In the genomic region with DNA sequence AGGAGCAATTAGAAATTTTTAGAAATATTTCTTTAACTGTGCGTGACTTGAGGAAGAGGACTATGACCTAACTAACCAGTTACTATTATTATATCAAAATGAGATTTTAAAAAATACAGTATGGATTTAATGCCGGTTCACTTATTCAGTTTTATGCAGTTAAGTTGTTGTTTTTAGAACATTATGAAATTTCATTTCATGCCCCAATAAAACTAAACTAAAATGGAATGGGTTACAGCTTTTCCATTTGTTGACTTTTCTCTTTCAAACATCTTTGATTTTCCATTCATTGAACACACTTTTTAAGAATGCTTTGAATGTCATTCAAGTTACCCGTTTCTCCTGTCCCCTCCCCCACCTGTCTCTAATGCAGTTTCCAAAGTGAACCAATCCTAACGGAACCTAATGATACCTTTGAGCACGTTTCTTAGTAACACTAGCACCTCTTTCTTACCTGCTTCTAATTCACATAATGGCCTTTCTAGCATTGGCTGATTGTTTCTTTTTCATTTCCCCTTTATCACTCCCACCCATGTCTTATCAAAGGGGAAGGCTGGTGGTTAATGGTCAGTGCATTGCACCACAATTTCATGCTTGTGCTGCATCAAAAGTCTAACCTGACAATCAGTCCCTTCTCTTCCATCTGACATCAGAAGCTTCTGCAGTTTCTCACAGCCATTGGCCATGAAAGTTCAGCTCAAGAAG, we compare ENCODE assay signal across 19 cellular contexts.
DNase-seq lines count a peak whose midpoint lies in the region; ATAC-seq, FAIRE-seq and TF ChIP-seq lines count a peak whose summit lies in the region.
"Had no signal": no experiment of that assay in that cellular context is flagged by ENCODE, and none has a peak within 500 bp of the region (broad histone marks: within the 10 kb centered on the region; RNA-seq: fewer than 3 reads in every experiment).

No MANE protein-coding gene starts in this region.

- no peak overlapping the region for H2AFZ ChIP-seq in HepG2 (ENCODE audit: low read length)
- H2AFZ ChIP-seq in GM23338 = no peak overlapping the region
- H2AFZ ChIP-seq: PC-9 had no signal

- H3F3A ChIP-seq in GM23338 (replicated peaks; ENCODE audit: low read depth) = no peaks in the 10 kb centered on the region

- no peaks in the 10 kb centered on the region for H3K9me2 ChIP-seq in GM23338 (ENCODE audit: insufficient read depth)

- no peak overlapping the region for H3K27ac Mint-ChIP-seq in GM23338

- no peak overlapping the region for H3K9ac ChIP-seq in HepG2 (ENCODE audit: insufficient read depth, low read depth, low read length)

- TF ChIP-seq CTCF in HepG2 (CRISPR knock-in tag; IDR thresholded peaks at IDR 0.05) (no peak), GM23338 (conservative IDR thresholded peaks at IDR 0.05; ENCODE audit: low read depth in 2 of 2) (no peak)

- POLR2A ChIA-PET in HepG2 (lab: Yijun Ruan, JAX) = no interaction called here

- H3K4me1 ChIP-seq in HepG2 (ENCODE audit: insufficient read depth, low read length) = peaks cover 31% of the 10 kb centered on the region
- H3K4me1 ChIP-seq in GM23338 (ENCODE audit: insufficient read depth) = peaks cover 17% of the 10 kb centered on the region

- no TSS peak for BruUV-seq in HepG2 (replicated peaks; lab: Mats Ljungman, UMichigan)

- WGBS in HepG2 (ENCODE audit: low lambda C conversion rate) = 25% methylated on average over 5 of the region's 5 CpGs

- H3K4me3 Mint-ChIP-seq in GM23338 = no peak overlapping the region

- no peaks in the 10 kb centered on the region for H3K36me3 ChIP-seq in HepG2 (replicated peaks in 1 of 2; ENCODE audit: control insufficient read depth in 1 of 2, insufficient read depth in 2 of 2, low read length in 2 of 2)
- H3K36me3 ChIP-seq in GM23338 (ENCODE audit: insufficient read depth) = no peaks in the 10 kb centered on the region
- H3K36me3 ChIP-seq: esophagus muscularis mucosa, neutrophil, stomach had no signal

- H3K9me3 Mint-ChIP-seq in GM23338 = no peaks in the 10 kb centered on the region

- DNase-seq in GM12892 (ENCODE audit: insufficient read length) (no peak), NOMO-1 (lab: John Stamatoyannopoulos, UW; ENCODE audit: unreplicated experiment in 2 of 2) (peak; percentile 47 to 75), HepG2 (ENCODE audit: low spot score) (no peak), NCI-H2081 (lab: John Stamatoyannopoulos, UW) (no peak), NCI-H2196 (lab: John Stamatoyannopoulos, UW; ENCODE audit: unreplicated experiment) (no peak), GM23338 (ENCODE audit: low spot score) (no peak)
- DNase-seq: activated CD4-positive, alpha-beta T cell treated with anti-CD3 and anti-CD28 coated beads for 48 hours; aorta; C1 segment of cervical spinal cord; cortex of kidney; NCI-H1048; PC-9; stomach; SW 1271 had no signal

- H3K9me3 ChIP-seq in HepG2 (ENCODE audit: low read length) = no peaks in the 10 kb centered on the region
- H3K9me3 ChIP-seq: esophagus muscularis mucosa, neutrophil, stomach had no signal

- TF ChIP-seq POLR2A in GM12892 (IDR thresholded peaks at IDR 0.05; ENCODE audit: low read depth, low read length) (no peak), HepG2 (IDR thresholded peaks at IDR 0.05; ENCODE audit: insufficient read depth in 1 of 2, low read depth in 2 of 2, low read length in 2 of 2) (no peak)

- peak overlapping the region; percentile 62 for H3K4me2 ChIP-seq in HepG2 (ENCODE audit: low read depth, low read length)
- no peak overlapping the region for H3K4me2 ChIP-seq in GM23338
- H3K4me2 ChIP-seq: PC-9 had no signal

- H3K4me1 Mint-ChIP-seq in GM23338 = peaks cover 51% of the 10 kb centered on the region

- CTCF ChIA-PET in HepG2 (lab: Yijun Ruan, JAX; ENCODE audit: low intra/inter-chr PET ratio, low total read pairs) = no interaction called here

- no peak overlapping the region for H3K27ac ChIP-seq in HepG2 (ENCODE audit: extremely low read length, insufficient read depth, low read length)
- H3K27ac ChIP-seq in GM23338 (ENCODE audit: low read depth) = no peak overlapping the region; the same call in 1 of the 2 replicates
- H3K27ac ChIP-seq: esophagus muscularis mucosa, neutrophil, PC-9, stomach had no signal

- ATAC-seq in HG02678 (IDR thresholded peaks at IDR 0.05; ENCODE audit: unreplicated experiment) (peak; percentile 19), HepG2 (no peak), GM23338 (no peak), HG03469 (IDR thresholded peaks at IDR 0.05; ENCODE audit: unreplicated experiment) (no peak)

- FAIRE-seq in GM12892 (lab: Jason Lieb, UNC) (peak; percentile 96), HepG2 (lab: Jason Lieb, UNC) (no peak)

- in situ Hi-C loops in HepG2 (cut with HindIII; ENCODE audit: extremely low pct_ligation_motif_present, low pct_unique_long_range_greater_than_20kb) = no loop called here

- TF ChIP-seq RAD21 in HepG2 (CRISPR knock-in tag; IDR thresholded peaks at IDR 0.05) = no peak

- H3K79me2 ChIP-seq in HepG2 (ENCODE audit: insufficient read depth, low read length) (no peaks in the 10 kb centered on the region), GM23338 (replicated peaks; ENCODE audit: insufficient read depth) (no peaks in the 10 kb centered on the region)

- H4K20me1 ChIP-seq in HepG2 (ENCODE audit: insufficient read depth, low read length) = no peaks in the 10 kb centered on the region
- H4K20me1 ChIP-seq in GM23338 (replicated peaks; ENCODE audit: insufficient read depth) = no peaks in the 10 kb centered on the region

- H3K27me3 Mint-ChIP-seq in GM23338 (ENCODE audit: insufficient read depth, low read depth, poor library complexity) = peaks cover 4% of the 10 kb centered on the region

- H3K36me3 Mint-ChIP-seq in GM23338 (ENCODE audit: low read depth) = 0 out of 3 replicates have a peak, but pooled peaks cover 5% of the 10 kb centered on the region

- no peak overlapping the region; a peak in 2 of 6 replicates for H3K4me3 ChIP-seq in HepG2 (replicated peaks in 1 of 3; ENCODE audit: insufficient read depth in 1 of 3, low read depth in 2 of 3, low read length in 3 of 3)
- no peak overlapping the region for H3K4me3 ChIP-seq in GM23338
- H3K4me3 ChIP-seq: esophagus muscularis mucosa, lung, PC-9, stomach had no signal

- TF ChIP-seq EP300 in HepG2 (IDR thresholded peaks at IDR 0.05; ENCODE audit: low read depth in 2 of 2, low read length in 2 of 2) (no peak), HepG2 (CRISPR knock-in tag; IDR thresholded peaks at IDR 0.05; ENCODE audit: borderline replicate concordance) (no peak)

- H3K27me3 ChIP-seq in HepG2 (ENCODE audit: control insufficient read depth in 1 of 2, insufficient read depth in 2 of 2, low read length in 2 of 2) = no peaks in the 10 kb centered on the region
- no peaks in the 10 kb centered on the region for H3K27me3 ChIP-seq in GM23338 (ENCODE audit: insufficient read depth)
- H3K27me3 ChIP-seq: esophagus muscularis mucosa, stomach had no signal

- intact Hi-C loops in HepG2 (cut with micrococcal nuclease; ENCODE audit: unreplicated experiment) = no loop called here

TF ChIP-seq in HepG2, 621 proteins besides CTCF, POLR2A, EP300 and RAD21:
- no peak for TF ChIP-seq RFXANK (CRISPR knock-in tag; IDR thresholded peaks at IDR 0.05)
- TF ChIP-seq, protein P1, sequence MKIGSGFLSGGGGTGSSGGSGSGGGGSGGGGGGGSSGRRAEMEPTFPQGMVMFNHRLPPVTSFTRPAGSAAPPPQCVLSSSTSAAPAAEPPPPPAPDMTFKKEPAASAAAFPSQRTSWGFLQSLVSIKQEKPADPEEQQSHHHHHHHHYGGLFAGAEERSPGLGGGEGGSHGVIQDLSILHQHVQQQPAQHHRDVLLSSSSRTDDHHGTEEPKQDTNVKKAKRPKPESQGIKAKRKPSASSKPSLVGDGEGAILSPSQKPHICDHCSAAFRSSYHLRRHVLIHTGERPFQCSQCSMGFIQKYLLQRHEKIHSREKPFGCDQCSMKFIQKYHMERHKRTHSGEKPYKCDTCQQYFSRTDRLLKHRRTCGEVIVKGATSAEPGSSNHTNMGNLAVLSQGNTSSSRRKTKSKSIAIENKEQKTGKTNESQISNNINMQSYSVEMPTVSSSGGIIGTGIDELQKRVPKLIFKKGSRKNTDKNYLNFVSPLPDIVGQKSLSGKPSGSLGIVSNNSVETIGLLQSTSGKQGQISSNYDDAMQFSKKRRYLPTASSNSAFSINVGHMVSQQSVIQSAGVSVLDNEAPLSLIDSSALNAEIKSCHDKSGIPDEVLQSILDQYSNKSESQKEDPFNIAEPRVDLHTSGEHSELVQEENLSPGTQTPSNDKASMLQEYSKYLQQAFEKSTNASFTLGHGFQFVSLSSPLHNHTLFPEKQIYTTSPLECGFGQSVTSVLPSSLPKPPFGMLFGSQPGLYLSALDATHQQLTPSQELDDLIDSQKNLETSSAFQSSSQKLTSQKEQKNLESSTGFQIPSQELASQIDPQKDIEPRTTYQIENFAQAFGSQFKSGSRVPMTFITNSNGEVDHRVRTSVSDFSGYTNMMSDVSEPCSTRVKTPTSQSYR (CRISPR knock-in tag; IDR thresholded peaks at IDR 0.05; ENCODE audit: borderline replicate concordance) = peak; percentile 57; the same call in 1 of the 2 replicates
TF ChIP-seq in HepG2: peak in this region for 1.

TF ChIP-seq in GM23338, 12 proteins besides CTCF, POLR2A, EP300 and RAD21 (continues in another document):
- TF ChIP-seq, protein P2, sequence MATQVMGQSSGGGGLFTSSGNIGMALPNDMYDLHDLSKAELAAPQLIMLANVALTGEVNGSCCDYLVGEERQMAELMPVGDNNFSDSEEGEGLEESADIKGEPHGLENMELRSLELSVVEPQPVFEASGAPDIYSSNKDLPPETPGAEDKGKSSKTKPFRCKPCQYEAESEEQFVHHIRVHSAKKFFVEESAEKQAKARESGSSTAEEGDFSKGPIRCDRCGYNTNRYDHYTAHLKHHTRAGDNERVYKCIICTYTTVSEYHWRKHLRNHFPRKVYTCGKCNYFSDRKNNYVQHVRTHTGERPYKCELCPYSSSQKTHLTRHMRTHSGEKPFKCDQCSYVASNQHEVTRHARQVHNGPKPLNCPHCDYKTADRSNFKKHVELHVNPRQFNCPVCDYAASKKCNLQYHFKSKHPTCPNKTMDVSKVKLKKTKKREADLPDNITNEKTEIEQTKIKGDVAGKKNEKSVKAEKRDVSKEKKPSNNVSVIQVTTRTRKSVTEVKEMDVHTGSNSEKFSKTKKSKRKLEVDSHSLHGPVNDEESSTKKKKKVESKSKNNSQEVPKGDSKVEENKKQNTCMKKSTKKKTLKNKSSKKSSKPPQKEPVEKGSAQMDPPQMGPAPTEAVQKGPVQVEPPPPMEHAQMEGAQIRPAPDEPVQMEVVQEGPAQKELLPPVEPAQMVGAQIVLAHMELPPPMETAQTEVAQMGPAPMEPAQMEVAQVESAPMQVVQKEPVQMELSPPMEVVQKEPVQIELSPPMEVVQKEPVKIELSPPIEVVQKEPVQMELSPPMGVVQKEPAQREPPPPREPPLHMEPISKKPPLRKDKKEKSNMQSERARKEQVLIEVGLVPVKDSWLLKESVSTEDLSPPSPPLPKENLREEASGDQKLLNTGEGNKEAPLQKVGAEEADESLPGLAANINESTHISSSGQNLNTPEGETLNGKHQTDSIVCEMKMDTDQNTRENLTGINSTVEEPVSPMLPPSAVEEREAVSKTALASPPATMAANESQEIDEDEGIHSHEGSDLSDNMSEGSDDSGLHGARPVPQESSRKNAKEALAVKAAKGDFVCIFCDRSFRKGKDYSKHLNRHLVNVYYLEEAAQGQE (IDR thresholded peaks at IDR 0.05; ENCODE audit: unreplicated experiment) = no peak

Comparison
In these comparisons a context has a peak if more than half of its experiments do, and no peak if none do; other contexts are left out.
1. DNase-seq: peak in NOMO-1 (2 of 2); none in GM12892 (single experiment), HepG2 (single experiment), NCI-H2081 (0 of 2), NCI-H2196 (single experiment) and GM23338 (single experiment).